Comparison of ENCODE assay signal across 16 cellular contexts in genomic region chr10:110824660-110825059, GRCh38. TPM values are rescaled to one million over a fixed set of nuclear protein-coding genes. Genes with fewer than 3 reads are reported as not detected.
DNase-seq lines count a peak whose midpoint lies in the region; ATAC-seq and TF ChIP-seq lines count a peak whose summit lies in the region.
"Had no signal": no experiment of that assay in that cellular context is flagged by ENCODE, and none has a peak within 500 bp of the region (broad histone marks: within the 10 kb centered on the region; RNA-seq: fewer than 3 reads in every experiment).

No MANE protein-coding gene starts in this region.

- H3K9ac ChIP-seq in rectal smooth muscle tissue (ENCODE audit: low read length) = no peak overlapping the region

- ATAC-seq in right cardiac atrium (no peak), heart left ventricle (no peak), HG02981 (IDR thresholded peaks at IDR 0.05; ENCODE audit: unreplicated experiment) (no peak), HG03520 (IDR thresholded peaks at IDR 0.05; ENCODE audit: unreplicated experiment) (no peak)
- ATAC-seq: left lobe of liver, WTC11 had no signal

- TF ChIP-seq POLR2A in heart left ventricle (IDR thresholded peaks at IDR 0.05) = no peak
- TF ChIP-seq POLR2A in vagina (IDR thresholded peaks at IDR 0.05) = no peak

- intact Hi-C loops in right cardiac atrium (cut with DNase I) = loop anchor here in 1 of 4 donors (5.0 kb wide), 1 partner anchor 48 kb away; the partner anchor contains the start of gene PDCD4
- intact Hi-C loops in heart left ventricle (cut with DNase I) = loop anchor here in 5 of 10 donors (5.0 kb wide), 2 partner anchors 43 to 48 kb away; partner anchors contain the start of gene PDCD4 (in 4 of the 5)
- intact Hi-C loops in vagina (cut with DNase I) = loop anchor here (10.0 kb wide), 1 partner anchor 50 kb away; the partner anchor contains the start of gene PDCD4

- no peaks in the 10 kb centered on the region for H3K36me3 Mint-ChIP-seq in mesothelial cell of epicardium
- H3K36me3 Mint-ChIP-seq: WTC11 had no signal

- TF ChIP-seq CTCF in heart left ventricle (IDR thresholded peaks at IDR 0.05) = no peak
- TF ChIP-seq CTCF in mesothelial cell of epicardium (IDR thresholded peaks at IDR 0.05; ENCODE audit: unreplicated experiment) = no peak
- TF ChIP-seq CTCF in vagina (IDR thresholded peaks at IDR 0.05) = no peak

- H3K4me3 ChIP-seq in right cardiac atrium (ENCODE audit: low read length) (no peak overlapping the region), heart left ventricle (no peak overlapping the region), rectal smooth muscle tissue (ENCODE audit: low read length) (no peak overlapping the region), vagina (no peak overlapping the region)

- peak overlapping the region; percentile 71 for H3K27ac Mint-ChIP-seq in mesothelial cell of epicardium
- H3K27ac Mint-ChIP-seq: WTC11 had no signal

- H3K9me3 ChIP-seq in right cardiac atrium (ENCODE audit: control insufficient read depth, low read length) (no peaks in the 10 kb centered on the region), heart left ventricle (no peaks in the 10 kb centered on the region), vagina (no peaks in the 10 kb centered on the region)
- H3K9me3 ChIP-seq: Caco-2 had no signal

- peak overlapping the region; percentile 37 for H3K27ac ChIP-seq in right cardiac atrium (ENCODE audit: low read length)
- H3K27ac ChIP-seq in heart left ventricle = peak overlapping the region in 5 of 12 donors; percentile 27 to 87 (median 42)
- H3K27ac ChIP-seq in rectal smooth muscle tissue (ENCODE audit: low read depth, low read length) = peak overlapping the region; percentile 64
- H3K27ac ChIP-seq in vagina = peak overlapping the region; percentile 48

- H3K4me1 ChIP-seq in right cardiac atrium (ENCODE audit: control insufficient read depth, insufficient read depth, low read length) = peaks cover 29% of the 10 kb centered on the region
- peaks cover 3 to 83% (median 38%) of the 10 kb centered on the region in 12 donors for H3K4me1 ChIP-seq in heart left ventricle
- peaks cover 73% of the 10 kb centered on the region for H3K4me1 ChIP-seq in rectal smooth muscle tissue (ENCODE audit: control insufficient read depth, insufficient read depth, low read length)
- H3K4me1 ChIP-seq in vagina = peaks cover 82% of the 10 kb centered on the region
- H3K4me1 ChIP-seq: Caco-2 had no signal

- peaks cover 0 to 70% (median 3%) of the 10 kb centered on the region in 9 donors for H3K36me3 ChIP-seq in heart left ventricle
- no peaks in the 10 kb centered on the region for H3K36me3 ChIP-seq in rectal smooth muscle tissue (ENCODE audit: control insufficient read depth, insufficient read depth, low read length)
- no peaks in the 10 kb centered on the region for H3K36me3 ChIP-seq in vagina

- H3K27me3 Mint-ChIP-seq in mesothelial cell of epicardium (ENCODE audit: low read depth) = no peaks in the 10 kb centered on the region

- H3K9me3 Mint-ChIP-seq in mesothelial cell of epicardium = no peaks in the 10 kb centered on the region
- H3K9me3 Mint-ChIP-seq: WTC11 had no signal

- DNase-seq in right cardiac atrium (no peak), heart left ventricle (no peak), mesothelial cell of epicardium (ENCODE audit: low spot score in 2 of 2, unreplicated experiment in 2 of 2) (no peak), vagina (ENCODE audit: extremely low spot score in 2 of 2) (no peak), DMS153 (lab: John Stamatoyannopoulos, UW) (no peak)
- DNase-seq: activated CD4-positive, alpha-beta T cell treated with anti-CD3 and anti-CD28 coated beads, Interleukin-2, amount 50 U/mL, for 48 hours; activated gamma-delta T cell treated with Interleukin-2 at 50 U/mL for 16 hours; Caco-2; NCI-H1092 treated with DMSO at 0.1 percent for 48 hours; NCI-H2029 treated with DMSO at 0.1 percent for 48 hours; occipital lobe had no signal

- 60% methylated on average over 5 of the region's 5 CpGs for WGBS in right cardiac atrium
- 40 to 58% (median 52%) methylated on average over 5 of the region's 5 CpGs for WGBS in heart left ventricle, 4 donors

- no peak overlapping the region for H3K4me3 Mint-ChIP-seq in mesothelial cell of epicardium
- H3K4me3 Mint-ChIP-seq: WTC11 had no signal

- H3K27me3 ChIP-seq in right cardiac atrium (ENCODE audit: control insufficient read depth, insufficient read depth) (no peaks in the 10 kb centered on the region), heart left ventricle (no peaks in the 10 kb centered on the region), rectal smooth muscle tissue (ENCODE audit: control insufficient read depth, insufficient read depth, low read length) (no peaks in the 10 kb centered on the region), vagina (no peaks in the 10 kb centered on the region)

- peaks cover 46% of the 10 kb centered on the region for H3K4me1 Mint-ChIP-seq in mesothelial cell of epicardium

RNA-seq across cellular contexts. Expression of gene PDCD4, which starts 47.1 kb away (rescaled TPM):
- total RNA-seq in right cardiac atrium (10 to 100 TPM; 61.5 to 82.7 (median 76.2) TPM), heart left ventricle (10 to 100 TPM; 21.7 to 73.2 (median 44.1) TPM), mesothelial cell of epicardium (142 to 157 TPM (median 145 TPM) in 3 replicates), vagina (110 TPM)
- polyA plus RNA-seq in right cardiac atrium (39.8 TPM), heart left ventricle (10 to 100 TPM; 18.2 to 30.1 TPM)
